ENCODE assay signal across 1 cellular context in genomic region chr4:153706519-153706918, GRCh38.
TF ChIP-seq lines count a peak whose summit lies in the region.

No MANE protein-coding gene starts in this region.

TF ChIP-seq in GM12878, 131 proteins besides CTCF, POLR2A, EP300 and RAD21 (continued from another document):
- TF ChIP-seq CEBPZ (IDR thresholded peaks at IDR 0.05; ENCODE audit: low read depth, low read length) (no peak), ZNF274 (IDR thresholded peaks at IDR 0.05; ENCODE audit: insufficient read depth, insufficient read length) (no peak), ETV6 (conservative IDR thresholded peaks at IDR 0.05 in 1 of 2, IDR thresholded peaks at IDR 0.05 in 1 of 2; ENCODE audit: borderline replicate concordance in 1 of 2, low read depth in 1 of 2) (no peak), NFIC (IDR thresholded peaks at IDR 0.05; ENCODE audit: low read depth, low read length) (no peak), ZBTB40 (IDR thresholded peaks at IDR 0.05; ENCODE audit: borderline replicate concordance) (no peak), RFX5 (IDR thresholded peaks at IDR 0.05; ENCODE audit: low read depth, low read length) (no peak), PKNOX1 (IDR thresholded peaks at IDR 0.05) (no peak), YY1 (IDR thresholded peaks at IDR 0.05; ENCODE audit: low read depth, low read length) (no peak), SMAD5 (IDR thresholded peaks at IDR 0.05; ENCODE audit: low read depth) (no peak), BHLHE40 (IDR thresholded peaks at IDR 0.05; ENCODE audit: borderline replicate concordance in 1 of 2, low read depth in 2 of 2, low read length in 1 of 2) (no peak), PRDM15 (CRISPR knock-in tag; IDR thresholded peaks at IDR 0.05) (no peak), NFXL1 (IDR thresholded peaks at IDR 0.05; ENCODE audit: borderline replicate concordance) (no peak)
